6 cellular contexts compared by ENCODE assay signal in the genomic region with DNA sequence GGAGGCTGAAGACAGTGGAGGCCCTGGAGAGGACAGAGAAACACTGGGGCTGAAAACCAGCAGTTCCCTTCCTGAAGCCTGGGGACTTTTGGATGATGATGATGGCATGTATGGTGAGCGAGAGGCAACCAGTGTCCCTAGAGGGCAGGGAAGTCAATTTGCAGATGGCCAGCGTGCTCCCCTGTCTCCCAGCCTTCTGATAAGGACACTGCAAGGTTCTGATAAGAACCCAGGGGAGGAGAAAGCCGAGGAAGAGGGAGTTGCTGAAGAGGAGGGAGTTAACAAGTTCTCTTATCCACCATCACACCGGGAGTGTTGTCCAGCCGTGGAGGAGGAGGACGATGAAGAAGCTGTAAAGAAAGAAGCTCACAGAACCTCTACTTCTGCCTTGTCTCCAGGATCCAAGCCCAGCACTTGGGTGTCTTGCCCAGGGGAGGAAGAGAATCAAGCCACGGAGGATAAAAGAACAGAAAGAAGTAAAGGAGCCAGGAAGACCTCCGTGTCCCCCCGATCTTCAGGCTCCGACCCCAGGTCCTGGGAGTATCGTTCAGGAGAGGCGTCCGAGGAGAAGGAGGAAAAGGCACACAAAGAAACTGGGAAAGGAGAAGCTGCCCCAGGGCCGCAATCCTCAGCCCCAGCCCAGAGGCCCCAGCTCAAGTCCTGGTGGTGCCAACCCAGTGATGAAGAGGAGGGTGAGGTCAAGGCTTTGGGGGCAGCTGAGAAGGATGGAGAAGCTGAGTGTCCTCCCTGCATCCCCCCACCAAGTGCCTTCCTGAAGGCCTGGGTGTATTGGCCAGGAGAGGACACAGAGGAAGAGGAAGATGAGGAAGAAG. TPM values are rescaled to one million over a fixed set of nuclear protein-coding genes. Genes with fewer than 3 reads are reported as not detected.
A peak's percentile ranks its signal among the peaks of the same experiment; 100 is the strongest.
DNase-seq lines count a peak whose midpoint lies in the region; ATAC-seq and TF ChIP-seq lines count a peak whose summit lies in the region.

No MANE protein-coding gene starts in this region.

- H3K4me3 ChIP-seq in GM12865 (ENCODE audit: low read depth, low read length) (peak overlapping the region; percentile 89), lower leg skin (ENCODE audit: low read depth, poor library complexity, severe bottlenecking) (peak overlapping the region; percentile 100)

- H3K27ac Mint-ChIP-seq in activated naive CD4-positive, alpha-beta T cell treated with anti-CD3 and anti-CD28 coated beads, Interleukin-2, amount 50 U/mL, for 72 hours: peak overlapping the region; percentile 100

- DNase-seq in GM12865 (ENCODE audit: low read depth) (no peak), lower leg skin (ENCODE audit: low spot score in 2 of 2) (peak in 1 of 2 donors; percentile 88), NAMALWA (ENCODE audit: low spot score) (no peak), SW480 (ENCODE audit: low spot score) (no peak), SHP77 (lab: John Stamatoyannopoulos, UW) (no peak)
- DNase-seq in activated naive CD4-positive, alpha-beta T cell treated with anti-CD3 and anti-CD28 coated beads, Interleukin-2, amount 50 U/mL, for 72 hours (ENCODE audit: low spot score in 2 of 2): peak in 1 of 2 donors; percentile 40

- TF ChIP-seq CTCF in GM12865 (IDR thresholded peaks at IDR 0.05; ENCODE audit: insufficient read depth, low read depth, low read length, missing control alignments) (no peak), lower leg skin (IDR thresholded peaks at IDR 0.05) (no peak)

- WGBS in lower leg skin, 2 donors: 17 to 23% methylated on average over 14 of the region's 14 CpGs

- H3K9me3 Mint-ChIP-seq in activated naive CD4-positive, alpha-beta T cell treated with anti-CD3 and anti-CD28 coated beads, Interleukin-2, amount 50 U/mL, for 72 hours: no peaks in the 10 kb centered on the region

- TF ChIP-seq POLR2A in lower leg skin (IDR thresholded peaks at IDR 0.05): no peak

- peaks cover 42 to 61% of the 10 kb centered on the region in 2 donors for H3K36me3 Mint-ChIP-seq in activated naive CD4-positive, alpha-beta T cell treated with anti-CD3 and anti-CD28 coated beads, Interleukin-2, amount 50 U/mL, for 72 hours

- no peak for ATAC-seq in activated naive CD4-positive, alpha-beta T cell treated with anti-CD3 and anti-CD28 coated beads, Interleukin-2, amount 50 U/mL, for 72 hours

- intact Hi-C loops in lower leg skin (cut with DNase I; ENCODE audit: low total_unique reads): no loop called here

RNA-seq across cellular contexts. Expression of a gene that starts 1.5 kb away (rescaled TPM):
- 100 to 1,000 TPM in 1 of 2 donors, 10 to 100 TPM in 1; 93.1 to 133 TPM for total RNA-seq in activated naive CD4-positive, alpha-beta T cell treated with anti-CD3 and anti-CD28 coated beads, Interleukin-2, amount 50 U/mL, for 72 hours
- 100 to 1,000 TPM in 1 of 4 donors, 10 to 100 TPM in 3; 91.6 to 152 (median 97.5) TPM for total RNA-seq in lower leg skin

RNA-seq across cellular contexts. Expression of a gene that starts 5.3 kb away (rescaled TPM):
- 10 to 100 TPM in 1 of 2 donors, 1 to 10 TPM in 1; 9.1 to 20.3 TPM for total RNA-seq in activated naive CD4-positive, alpha-beta T cell treated with anti-CD3 and anti-CD28 coated beads, Interleukin-2, amount 50 U/mL, for 72 hours
- 1 to 10 TPM; 2.9 to 7.2 (median 6.3) TPM for total RNA-seq in lower leg skin

RNA-seq across cellular contexts. Expression of a gene that starts 24.9 kb away (rescaled TPM):
- 1 to 10 TPM in 1 of 2 donors, under 1 TPM in 1; 0.52 to 1.1 TPM for total RNA-seq in activated naive CD4-positive, alpha-beta T cell treated with anti-CD3 and anti-CD28 coated beads, Interleukin-2, amount 50 U/mL, for 72 hours
- not detected for total RNA-seq in lower leg skin

RNA-seq across cellular contexts. Expression of a gene that starts 26.4 kb away (rescaled TPM):
- 100 to 1,000 TPM; 191 to 254 TPM for total RNA-seq in activated naive CD4-positive, alpha-beta T cell treated with anti-CD3 and anti-CD28 coated beads, Interleukin-2, amount 50 U/mL, for 72 hours
- 100 to 1,000 TPM; 162 to 269 (median 189) TPM for total RNA-seq in lower leg skin

RNA-seq across cellular contexts. Expression of a gene that starts 37.4 kb away (rescaled TPM):
- 1 to 10 TPM; 1.3 to 1.7 TPM for total RNA-seq in activated naive CD4-positive, alpha-beta T cell treated with anti-CD3 and anti-CD28 coated beads, Interleukin-2, amount 50 U/mL, for 72 hours
- total RNA-seq in lower leg skin: 1 to 10 TPM; 1.6 to 6.6 (median 5.4) TPM
